In the genomic region with DNA sequence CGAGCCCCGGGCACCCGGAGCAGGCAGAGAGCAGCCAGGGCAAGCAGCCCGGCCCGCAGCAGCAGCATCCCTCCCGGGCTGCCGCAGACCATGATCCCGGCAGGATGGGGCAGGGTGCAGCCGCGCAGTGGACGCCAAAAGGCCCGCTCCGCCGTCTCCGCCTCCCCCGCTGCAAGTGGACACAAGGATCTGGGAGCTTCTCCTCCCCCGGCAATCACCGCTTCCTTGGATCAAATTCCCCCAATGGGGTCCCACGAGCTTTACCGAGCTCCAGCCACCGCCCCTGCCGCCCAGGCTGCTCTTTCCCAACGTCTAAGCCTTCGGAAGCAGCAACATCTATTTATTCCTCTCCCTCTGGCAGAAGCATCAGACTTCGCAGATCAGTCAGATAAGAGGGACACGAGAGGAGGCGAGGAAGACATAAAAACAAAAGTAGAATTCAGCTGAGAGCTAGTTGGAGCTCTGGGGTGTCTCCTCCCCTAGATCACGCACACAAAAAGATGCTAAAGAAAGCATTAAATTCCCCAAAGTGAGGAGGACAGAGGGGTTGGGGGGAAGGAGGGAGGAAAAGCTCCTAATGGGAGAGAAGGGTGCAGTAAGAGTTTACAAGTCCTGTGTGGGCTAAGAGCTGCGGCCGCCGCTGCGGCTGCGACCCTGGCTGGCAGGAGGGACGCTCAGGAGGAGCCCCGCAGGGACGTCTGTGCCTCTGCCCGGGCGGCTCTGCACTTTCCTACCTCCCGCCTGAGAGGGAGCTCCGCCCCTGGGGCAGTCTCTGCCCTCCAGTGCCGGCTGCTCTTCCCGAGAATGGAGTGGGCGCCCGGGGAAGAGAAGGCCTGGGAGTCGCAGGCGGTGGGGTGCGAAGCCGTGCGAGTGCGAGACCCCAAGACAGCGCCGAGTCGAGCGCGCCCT, we compare ENCODE assay signal across 8 cellular contexts. TPM values are rescaled to one million over a fixed set of nuclear protein-coding genes. Genes with fewer than 3 reads are reported as not detected.
DNase-seq lines count a peak whose midpoint lies in the region; ATAC-seq, FAIRE-seq and TF ChIP-seq lines count a peak whose summit lies in the region.

A gene with protein sequence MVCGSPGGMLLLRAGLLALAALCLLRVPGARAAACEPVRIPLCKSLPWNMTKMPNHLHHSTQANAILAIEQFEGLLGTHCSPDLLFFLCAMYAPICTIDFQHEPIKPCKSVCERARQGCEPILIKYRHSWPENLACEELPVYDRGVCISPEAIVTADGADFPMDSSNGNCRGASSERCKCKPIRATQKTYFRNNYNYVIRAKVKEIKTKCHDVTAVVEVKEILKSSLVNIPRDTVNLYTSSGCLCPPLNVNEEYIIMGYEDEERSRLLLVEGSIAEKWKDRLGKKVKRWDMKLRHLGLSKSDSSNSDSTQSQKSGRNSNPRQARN (minus strand): TSS at position 177 of the 909 bp plus-strand sequence. CDS start 85 bp downstream, at position 92.

- DNase-seq in NCI-H2227 treated with DMSO at 0.1 percent for 48 hours (lab: John Stamatoyannopoulos, UW) (peak; percentile 64), bronchial epithelial cell (ENCODE audit: low read depth) (no peak), iPS-NIHi11 (ENCODE audit: low spot score) (peak; percentile 65), OCI-M1 (lab: John Stamatoyannopoulos, UW) (no peak), NCI-H1436 treated with DMSO at 0.1 percent for 48 hours (lab: John Stamatoyannopoulos, UW) (no peak)

- H3K4me2 ChIP-seq in skeletal muscle satellite cell (ENCODE audit: low read length) = peak within 1 kb of the TSS; percentile 95

- H3K27me3 ChIP-seq in bronchial epithelial cell (ENCODE audit: control insufficient read depth, insufficient read depth, low read length) (peaks cover 7% of the 10 kb centered on the region), skeletal muscle satellite cell (ENCODE audit: control insufficient read depth, insufficient read depth, low read length) (no peaks in the 10 kb centered on the region)

- no peak for FAIRE-seq in bronchial epithelial cell (lab: Jason Lieb, UNC)

- no peaks in the 10 kb centered on the region for H3K36me3 ChIP-seq in bronchial epithelial cell (ENCODE audit: control insufficient read depth, insufficient read depth, low read length)
- no peaks in the 10 kb centered on the region for H3K36me3 ChIP-seq in skeletal muscle satellite cell (ENCODE audit: insufficient read depth, low read length)

- TF ChIP-seq CTCF in bronchial epithelial cell (IDR thresholded peaks at IDR 0.05; ENCODE audit: insufficient read depth, low read length, severe bottlenecking) = no peak

- no peaks in the 10 kb centered on the region for H3K9me3 ChIP-seq in skeletal muscle satellite cell (replicated peaks; ENCODE audit: low read length)

- H3K4me3 ChIP-seq in GM08714 (ENCODE audit: low read length) (peak within 1 kb of the TSS; percentile 40; the same call in 1 of the 2 replicates), bronchial epithelial cell (ENCODE audit: low read depth, low read length) (peak within 1 kb of the TSS; percentile 9), skeletal muscle satellite cell (ENCODE audit: low read length) (peak within 1 kb of the TSS; percentile 71)

- peak within 1 kb of the TSS; percentile 51 for H3K9ac ChIP-seq in skeletal muscle satellite cell (ENCODE audit: low read depth, low read length)

- no peak for ATAC-seq in HG03095 (IDR thresholded peaks at IDR 0.05; ENCODE audit: unreplicated experiment)

- peaks cover 12% of the 10 kb centered on the region for H3K4me1 ChIP-seq in skeletal muscle satellite cell (ENCODE audit: control insufficient read depth, insufficient read depth, low read length)

RNA-seq across cellular contexts. Expression of the gene that starts here (rescaled TPM):
- total RNA-seq in bronchial epithelial cell = 0.26 and 0.38 TPM in 2 replicates
- total RNA-seq in skeletal muscle satellite cell (2012; rRNA removed) = not detected in 2 replicates

Comparison
In these comparisons a context has a peak if more than half of its experiments do, and no peak if none do; other contexts are left out.
1. H3K4me3 ChIP-seq: peak in every context shown above with its lines; median percentile 71 in skeletal muscle satellite cell; 40 in GM08714; 9 in bronchial epithelial cell.
2. DNase-seq: peak in NCI-H2227 treated with DMSO at 0.1 percent for 48 hours (single experiment) and iPS-NIHi11 (single experiment); none in bronchial epithelial cell (single experiment), OCI-M1 (single experiment) and NCI-H1436 treated with DMSO at 0.1 percent for 48 hours (single experiment).